17 cellular contexts compared by ENCODE assay signal in genomic region chr4:40253906-40254305, GRCh38. TPM values are rescaled to one million over a fixed set of nuclear protein-coding genes. Genes with fewer than 3 reads are reported as not detected.
A peak's percentile ranks its signal among the peaks of the same experiment; 100 is the strongest.
DNase-seq lines count a peak whose midpoint lies in the region; ATAC-seq and TF ChIP-seq lines count a peak whose summit lies in the region.
"Had no signal": no experiment of that assay in that cellular context is flagged by ENCODE, and none has a peak within 500 bp of the region (broad histone marks: within the 10 kb centered on the region; RNA-seq: fewer than 3 reads in every experiment).

No MANE protein-coding gene starts in this region.

- no peaks in the 10 kb centered on the region for H3K27me3 Mint-ChIP-seq in activated T-cell treated with anti-CD3 and anti-CD28 coated beads, Interleukin-2, amount 50 U/mL, for 4 hours (ENCODE audit: low read depth)
- H3K27me3 Mint-ChIP-seq in brain (peaks cover 6% of the 10 kb centered on the region), chondrocyte (ENCODE audit: low read depth) (no peaks in the 10 kb centered on the region)

- H3K9ac ChIP-seq in PC-3 (ENCODE audit: low read length) (peak overlapping the region; percentile 83), skeletal muscle satellite cell (ENCODE audit: low read depth, low read length) (peak overlapping the region; percentile 71)

- H3K36me3 Mint-ChIP-seq in activated T-cell treated with anti-CD3 and anti-CD28 coated beads, Interleukin-2, amount 50 U/mL, for 4 hours (ENCODE audit: insufficient read depth) = peaks cover 1% of the 10 kb centered on the region
- H3K36me3 Mint-ChIP-seq in brain (no peaks in the 10 kb centered on the region), chondrocyte (ENCODE audit: low read depth) (no peaks in the 10 kb centered on the region)

- no peak for ATAC-seq in activated T-cell treated with anti-CD3 and anti-CD28 coated beads, Interleukin-2, amount 50 U/mL, for 4 hours
- ATAC-seq in PC-3 (no peak), HG03342 (IDR thresholded peaks at IDR 0.05; ENCODE audit: unreplicated experiment) (no peak), GM21381 (IDR thresholded peaks at IDR 0.05; ENCODE audit: unreplicated experiment) (no peak)
- ATAC-seq: right cardiac atrium had no signal

- H3K27ac Mint-ChIP-seq in brain (peak overlapping the region in 4 of 5 experiments; percentile 10 to 87 (median 74)), chondrocyte (ENCODE audit: unreplicated experiment) (no peak overlapping the region)

- H3K4me1 ChIP-seq in PC-3 (ENCODE audit: insufficient read depth, low read length) (peaks cover 50% of the 10 kb centered on the region), skeletal muscle satellite cell (ENCODE audit: control insufficient read depth, insufficient read depth, low read length) (peaks cover 43% of the 10 kb centered on the region)
- H3K4me1 ChIP-seq: tibial nerve had no signal

- peaks cover 77% of the 10 kb centered on the region for H3K4me1 Mint-ChIP-seq in activated T-cell treated with anti-CD3 and anti-CD28 coated beads, Interleukin-2, amount 50 U/mL, for 4 hours (ENCODE audit: low read depth)
- H3K4me1 Mint-ChIP-seq in brain = peaks cover 37% of the 10 kb centered on the region
- H3K4me1 Mint-ChIP-seq in chondrocyte (ENCODE audit: low read depth) = peaks cover 17% of the 10 kb centered on the region

- no peaks in the 10 kb centered on the region for H3K36me3 ChIP-seq in PC-3 (ENCODE audit: low read depth, low read length)
- no peaks in the 10 kb centered on the region for H3K36me3 ChIP-seq in skeletal muscle satellite cell (ENCODE audit: insufficient read depth, low read length)
- H3K36me3 ChIP-seq: neutrophil, tibial nerve had no signal

- POLR2A ChIA-PET in PC-3 (lab: Charles Lee; ENCODE audit: unreplicated experiment) = no interaction called here

- DNase-seq in activated T-cell treated with anti-CD3 and anti-CD28 coated beads, Interleukin-2, amount 50 U/mL, for 4 hours = no peak
- DNase-seq in activated T-cell treated with anti-CD3 and anti-CD28 coated beads, Interleukin-2, amount 50 U/mL, for 48 hours = no peak
- DNase-seq in PC-3 = no peak
- DNase-seq in chondrocyte (ENCODE audit: low spot score) = no peak
- DNase-seq: activated gamma-delta T cell; NCI-H187 treated with DMSO at 0.1 percent for 48 hours; NCI-H510A; PC-9; right cardiac atrium; stimulated activated CD4-positive, alpha-beta T cell treated with anti-CD3 and anti-CD28 coated beads, Interleukin-1b, Interleukin-23, amount 100 ng/mL, for 48 hours; SW 1271 had no signal

- no peaks in the 10 kb centered on the region for H3K79me2 ChIP-seq in PC-3 (ENCODE audit: low read length)

- H3K27ac ChIP-seq in PC-3 (ENCODE audit: low read length) = peak overlapping the region; percentile 99
- H3K27ac ChIP-seq: neutrophil, tibial nerve had no signal

- no peaks in the 10 kb centered on the region for H3K9me3 ChIP-seq in PC-3 (ENCODE audit: low read length)
- no peaks in the 10 kb centered on the region for H3K9me3 ChIP-seq in skeletal muscle satellite cell (replicated peaks; ENCODE audit: low read length)
- H3K9me3 ChIP-seq: neutrophil, tibial nerve had no signal

- intact Hi-C loops in PC-3 (cut with micrococcal nuclease) = loop anchor here (2.0 kb wide), 1 partner anchor 63 kb away; no protein-coding TSS in a partner anchor

- no peaks in the 10 kb centered on the region for H4K20me1 ChIP-seq in PC-3 (ENCODE audit: low read length)

- no peak overlapping the region for H2AFZ ChIP-seq in PC-3 (ENCODE audit: low read length)
- H2AFZ ChIP-seq: PC-9 had no signal

- TF ChIP-seq CTCF in PC-3 (conservative IDR thresholded peaks at IDR 0.05; ENCODE audit: low read depth, low read length) (no peak), brain (conservative IDR thresholded peaks at IDR 0.05) (no peak), chondrocyte (IDR thresholded peaks at IDR 0.05) (no peak)

- CTCF ChIA-PET in PC-3 (lab: Charles Lee) = no interaction called here

- no peaks in the 10 kb centered on the region for H3K9me2 ChIP-seq in PC-3 (replicated peaks; ENCODE audit: low read length)

- BruUV-seq in PC-3 (replicated peaks; lab: Mats Ljungman, UMichigan) = no TSS peak

- peaks cover 3% of the 10 kb centered on the region for H3K9me3 Mint-ChIP-seq in activated T-cell treated with anti-CD3 and anti-CD28 coated beads, Interleukin-2, amount 50 U/mL, for 4 hours
- H3K9me3 Mint-ChIP-seq in brain (peaks cover 0 to 6% (median 0%) of the 10 kb centered on the region in 5 experiments), chondrocyte (ENCODE audit: low read depth) (peaks cover 6% of the 10 kb centered on the region)

- no peak overlapping the region for H3K4me2 ChIP-seq in PC-3 (ENCODE audit: low read length)
- no peak overlapping the region for H3K4me2 ChIP-seq in skeletal muscle satellite cell (ENCODE audit: low read length)

- H3K4me3 ChIP-seq in PC-3 (ENCODE audit: low read length) (no peak overlapping the region), skeletal muscle satellite cell (ENCODE audit: low read length) (no peak overlapping the region)
- H3K4me3 ChIP-seq: PC-9, tibial nerve had no signal

- no peaks in the 10 kb centered on the region for H3F3A ChIP-seq in PC-3 (ENCODE audit: low read length, unreplicated experiment)

- peak overlapping the region; percentile 16 for H3K4me3 Mint-ChIP-seq in activated T-cell treated with anti-CD3 and anti-CD28 coated beads, Interleukin-2, amount 50 U/mL, for 4 hours
- H3K4me3 Mint-ChIP-seq in brain = no peak overlapping the region
- no peak overlapping the region for H3K4me3 Mint-ChIP-seq in chondrocyte (ENCODE audit: unreplicated experiment)

- no peaks in the 10 kb centered on the region for H3K27me3 ChIP-seq in PC-3 (ENCODE audit: low read length)
- no peaks in the 10 kb centered on the region for H3K27me3 ChIP-seq in skeletal muscle satellite cell (ENCODE audit: control insufficient read depth, insufficient read depth, low read length)
- H3K27me3 ChIP-seq: neutrophil, tibial nerve had no signal

RNA-seq across cellular contexts. Expression of gene RHOH, which starts 57.1 kb away (rescaled TPM):
- 100 to 1,000 TPM; 164 to 204 (median 170) TPM for total RNA-seq in activated T-cell treated with anti-CD3 and anti-CD28 coated beads, Interleukin-2, amount 50 U/mL, for 4 hours
- 0.12 TPM in 1 of 2 replicates, not detected in the other for total RNA-seq in PC-3 (2014; rRNA removed)
- not detected for polyA plus RNA-seq in brain (ENCODE audit: insufficient read depth, low read depth, low replicate concordance)
- total RNA-seq in skeletal muscle satellite cell (2012; rRNA removed) = 0.22 and 0.76 TPM in 2 replicates
- total RNA-seq in chondrocyte = not detected in 3 replicates
- total RNA-seq: PC-9 had no signal

Comparison
In these comparisons a context has a peak if more than half of its experiments do, and no peak if none do; other contexts are left out.
1. RNA of gene RHOH, which starts 57.1 kb away (total RNA-seq): 164 to 204 TPM in activated T-cell treated with anti-CD3 and anti-CD28 coated beads, Interleukin-2, amount 50 U/mL, for 4 hours; 0.12 TPM in PC-3 and not detected in chondrocyte; every median in the first group is over 100 times any median in the second.